In genomic region chr5:93800988-93801811, GRCh38 we compare ENCODE assay signal across 8 cellular contexts. TPM values are rescaled to one million over a fixed set of nuclear protein-coding genes. Genes with fewer than 3 reads are reported as not detected.
A peak's percentile ranks its signal among the peaks of the same experiment; 100 is the strongest.
DNase-seq lines count a peak whose midpoint lies in the region; ATAC-seq and TF ChIP-seq lines count a peak whose summit lies in the region.

No MANE protein-coding gene starts in this region.

- CTCF ChIA-PET in activated CD8-positive, alpha-beta T cell treated with anti-CD3 and anti-CD28 coated beads, Interleukin-2, amount 10 ng/mL, durations not matched to agents 7 days and 5 days (lab: Charles Lee) = interaction anchor here (0.7 to 3.2 kb wide), 21 partner anchors 8 to 937 kb away, joined by 3 to 47 read pairs (median 4); partner anchors contain the start of genes NR2F1, NR2F1-AS1 and POU5F2

- H3K4me3 ChIP-seq in HAP-1 = no peak overlapping the region
- H3K4me3 ChIP-seq in hepatocyte = no peak overlapping the region

- H3K9me2 ChIP-seq in hepatocyte (replicated peaks; ENCODE audit: insufficient read depth) = no peaks in the 10 kb centered on the region

- no peaks in the 10 kb centered on the region for H3K9me3 ChIP-seq in HAP-1
- H3K9me3 ChIP-seq in hepatocyte (ENCODE audit: low read depth) = no peaks in the 10 kb centered on the region

- TF ChIP-seq CTCF in hepatocyte (IDR thresholded peaks at IDR 0.05; ENCODE audit: poor library complexity) = peak; percentile 83

- H3K79me2 ChIP-seq in hepatocyte = no peaks in the 10 kb centered on the region

- peaks cover 7% of the 10 kb centered on the region; the same call in 1 of the 2 replicates for H3K4me1 ChIP-seq in HAP-1
- H3K4me1 ChIP-seq in hepatocyte (ENCODE audit: insufficient read depth) = no peaks in the 10 kb centered on the region

- H3K27me3 Mint-ChIP-seq in activated CD8-positive, alpha-beta T cell treated with anti-CD3 and anti-CD28 coated beads, Interleukin-2, amount 10 ng/mL, durations not matched to agents 7 days and 5 days (ENCODE audit: low read depth) = no peaks in the 10 kb centered on the region

- 7% methylated on average over 2 of the region's 2 CpGs for WGBS in hepatocyte (ENCODE audit: low lambda C conversion rate, missing lambda C conversion rate)

- H3K4me2 ChIP-seq in hepatocyte = peak overlapping the region; percentile 62

- H3K36me3 ChIP-seq in HAP-1 (replicated peaks) = no peaks in the 10 kb centered on the region
- H3K36me3 ChIP-seq in hepatocyte (replicated peaks; ENCODE audit: insufficient read depth, low read depth) = no peaks in the 10 kb centered on the region

- H3K4me3 Mint-ChIP-seq in activated CD8-positive, alpha-beta T cell treated with anti-CD3 and anti-CD28 coated beads, Interleukin-2, amount 10 ng/mL, durations not matched to agents 7 days and 5 days = no peak overlapping the region

- no peak for ATAC-seq in activated CD8-positive, alpha-beta T cell treated with anti-CD3 and anti-CD28 coated beads, Interleukin-2, amount 10 ng/mL, durations not matched to agents 7 days and 5 days
- ATAC-seq in GM21717 (IDR thresholded peaks at IDR 0.05; ENCODE audit: unreplicated experiment) = no peak

- in situ Hi-C loops in HAP-1 (cut with MboI; ENCODE audit: low sequenced_read_pairs) = no loop called here

- H3K4me1 Mint-ChIP-seq in activated CD8-positive, alpha-beta T cell treated with anti-CD3 and anti-CD28 coated beads, Interleukin-2, amount 10 ng/mL, durations not matched to agents 7 days and 5 days (ENCODE audit: low read depth) = peaks cover 3% of the 10 kb centered on the region

- H3K36me3 Mint-ChIP-seq in activated CD8-positive, alpha-beta T cell treated with anti-CD3 and anti-CD28 coated beads, Interleukin-2, amount 10 ng/mL, durations not matched to agents 7 days and 5 days (ENCODE audit: low read depth) = no peaks in the 10 kb centered on the region

- H2AFZ ChIP-seq in hepatocyte = no peak overlapping the region

- H3K27me3 ChIP-seq in HAP-1 (ENCODE audit: low read depth) = no peaks in the 10 kb centered on the region
- H3K27me3 ChIP-seq in hepatocyte = no peaks in the 10 kb centered on the region

- H3K27ac Mint-ChIP-seq in activated CD8-positive, alpha-beta T cell treated with anti-CD3 and anti-CD28 coated beads, Interleukin-2, amount 10 ng/mL, durations not matched to agents 7 days and 5 days = no peak overlapping the region

- peak; percentile 2 to 3 for DNase-seq in stimulated activated CD4-positive, alpha-beta T cell treated with anti-CD3 and anti-CD28 coated beads, Interleukin-2, amount 100 ng/mL, for 48 hours
- no peak for DNase-seq in stimulated activated CD4-positive, alpha-beta T cell treated with anti-CD3 and anti-CD28 coated beads, Interleukin-12 subunit alpha, Interleukin-12 subunit beta, amount 100 ng/mL, for 4 hours
- peak; percentile 45 to 54 for DNase-seq in HAP-1 (ENCODE audit: low spot score in 2 of 2)
- peak; percentile 40 to 56 for DNase-seq in NCI-H187 (lab: John Stamatoyannopoulos, UW)
- DNase-seq in activated CD8-positive, alpha-beta T cell treated with anti-CD3 and anti-CD28 coated beads, Interleukin-2, amount 10 ng/mL, durations not matched to agents 7 days and 5 days = peak; percentile 37
- peak; percentile 64 for DNase-seq in hepatocyte (ENCODE audit: low spot score)
- peak; percentile 44 for DNase-seq in smooth muscle cell of the brain vasculature (ENCODE audit: low read depth, low spot score)

- no peaks in the 10 kb centered on the region for H3K9me3 Mint-ChIP-seq in activated CD8-positive, alpha-beta T cell treated with anti-CD3 and anti-CD28 coated beads, Interleukin-2, amount 10 ng/mL, durations not matched to agents 7 days and 5 days (ENCODE audit: insufficient read depth)

- POLR2A ChIA-PET in activated CD8-positive, alpha-beta T cell treated with anti-CD3 and anti-CD28 coated beads, Interleukin-2, amount 10 ng/mL, durations not matched to agents 7 days and 5 days (lab: Charles Lee) = no interaction called here

- H4K20me1 ChIP-seq in hepatocyte (ENCODE audit: insufficient read depth, poor library complexity, severe bottlenecking) = no peaks in the 10 kb centered on the region

- H3K27ac ChIP-seq in hepatocyte = no peak overlapping the region

RNA-seq across cellular contexts. Expression of gene POU5F2, which starts 59.8 kb away (rescaled TPM):
- 1 to 10 TPM; 1.1 TPM for total RNA-seq in activated CD8-positive, alpha-beta T cell treated with anti-CD3 and anti-CD28 coated beads, Interleukin-2, amount 10 ng/mL, durations not matched to agents 7 days and 5 days
- 1.2 and 1.3 TPM in 2 replicates for total RNA-seq in hepatocyte
- polyA plus RNA-seq in hepatocyte = 0.05 and 0.55 TPM in 2 replicates
